Comparison of ENCODE assay signal across 12 cellular contexts in genomic region chr5:167861134-167861930, GRCh38.
DNase-seq lines count a peak whose midpoint lies in the region; ATAC-seq lines count a peak whose summit lies in the region.
"Had no signal": no experiment of that assay in that cellular context is flagged by ENCODE, and none has a peak within 500 bp of the region (broad histone marks: within the 10 kb centered on the region; RNA-seq: fewer than 3 reads in every experiment).

No MANE protein-coding gene starts in this region.

- no peaks in the 10 kb centered on the region for H3K4me1 ChIP-seq in SJSA1 (replicated peaks)

- no peaks in the 10 kb centered on the region for H3K9me3 ChIP-seq in SJSA1 (replicated peaks)
- H3K9me3 ChIP-seq: tibial artery had no signal

- ATAC-seq in HG02642 (IDR thresholded peaks at IDR 0.05; ENCODE audit: poor library complexity, unreplicated experiment) (no peak), GM21825 (IDR thresholded peaks at IDR 0.05; ENCODE audit: unreplicated experiment) (no peak)
- ATAC-seq: activated CD8-positive, alpha-beta T cell treated with anti-CD3 and anti-CD28 coated beads for 36 hours; naive thymus-derived CD4-positive, alpha-beta T cell had no signal

- H3K27ac ChIP-seq in SJSA1: no peak overlapping the region
- H3K27ac ChIP-seq: tibial artery had no signal

- H3K27me3 ChIP-seq in SJSA1 (replicated peaks): no peaks in the 10 kb centered on the region
- H3K27me3 ChIP-seq: tibial artery had no signal

- H3K36me3 ChIP-seq in SJSA1: no peaks in the 10 kb centered on the region
- H3K36me3 ChIP-seq: tibial artery had no signal

- no peak overlapping the region for H3K4me3 ChIP-seq in SJSA1
- H3K4me3 ChIP-seq: tibial artery had no signal

- DNase-seq in AG08395 (ENCODE audit: low spot score): peak; percentile 35
- DNase-seq in HK-2 (ENCODE audit: unreplicated experiment): peak; percentile 6
- DNase-seq in SJSA1 (ENCODE audit: low read depth in 1 of 2, low spot score in 2 of 2): peak; percentile 31 to 51
- DNase-seq in hepatic stellate cell (ENCODE audit: low spot score): peak; percentile 10
- no peak for DNase-seq in NCI-H187 (lab: John Stamatoyannopoulos, UW)
- no peak for DNase-seq in dermis blood vessel endothelial cell
- DNase-seq: activated CD8-positive, alpha-beta T cell treated with anti-CD3 and anti-CD28 coated beads for 36 hours; naive thymus-derived CD4-positive, alpha-beta T cell; stimulated activated CD4-positive, alpha-beta T cell treated with anti-CD3 and anti-CD28 coated beads, Interleukin-4, amount 100 ng/mL, for 1 hour; tibial artery had no signal

Comparison
In these comparisons a context has a peak if more than half of its experiments do, and no peak if none do; other contexts are left out.
1. DNase-seq: peak in AG08395 (single experiment), HK-2 (single experiment), SJSA1 (2 of 2) and hepatic stellate cell (single experiment); none in NCI-H187 (0 of 2) and dermis blood vessel endothelial cell (single experiment).